In the genomic region with DNA sequence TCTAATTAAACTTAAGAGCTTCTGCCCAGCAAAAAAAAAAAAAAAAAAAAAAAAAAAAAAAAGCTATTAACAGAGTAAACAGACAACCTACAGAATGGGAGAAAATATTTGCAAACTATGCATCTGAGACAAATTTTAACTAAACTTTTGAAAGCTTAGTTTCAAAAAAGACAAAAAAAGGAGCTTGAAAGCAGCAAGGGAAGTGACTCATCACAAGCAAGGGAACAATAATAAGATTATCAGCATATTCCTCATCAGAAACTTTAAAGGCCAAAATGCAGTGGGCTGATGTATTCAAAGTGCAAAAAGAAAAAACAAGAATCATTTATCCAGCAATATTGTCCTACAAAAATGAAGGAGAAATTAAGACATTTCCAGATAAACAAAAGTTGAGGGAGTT, we compare ENCODE assay signal across 1 cellular context.
TF ChIP-seq lines count a peak whose summit lies in the region.

No MANE protein-coding gene starts in this region.

TF ChIP-seq in HepG2, 621 proteins besides CTCF, POLR2A, EP300 and RAD21 (continued from another document):
- TF ChIP-seq NR2F6 (IDR thresholded peaks at IDR 0.05) (no peak), NR2F6 (CRISPR knock-in tag; IDR thresholded peaks at IDR 0.05) (no peak), ZNF12 (CRISPR knock-in tag; IDR thresholded peaks at IDR 0.05) (no peak), ZXDC (CRISPR knock-in tag; IDR thresholded peaks at IDR 0.05) (no peak), ZNF121 (CRISPR knock-in tag; IDR thresholded peaks at IDR 0.05) (no peak), ZNF704 (CRISPR knock-in tag; IDR thresholded peaks at IDR 0.05; ENCODE audit: borderline replicate concordance) (no peak), CENPX (CRISPR knock-in tag; IDR thresholded peaks at IDR 0.05) (no peak), HNRNPUL1 (IDR thresholded peaks at IDR 0.05; ENCODE audit: low read depth, low read length) (no peak), ZNF333 (CRISPR knock-in tag; IDR thresholded peaks at IDR 0.05; ENCODE audit: borderline replicate concordance) (no peak), ZNF770 (CRISPR knock-in tag; IDR thresholded peaks at IDR 0.05) (no peak), ZBTB4 (CRISPR knock-in tag; IDR thresholded peaks at IDR 0.05; ENCODE audit: borderline replicate concordance) (no peak), ZFP62 (CRISPR knock-in tag; IDR thresholded peaks at IDR 0.05) (no peak), MTA3 (CRISPR knock-in tag; IDR thresholded peaks at IDR 0.05) (no peak), ZNF331 (CRISPR knock-in tag; IDR thresholded peaks at IDR 0.05) (no peak), PHF21A (CRISPR knock-in tag; IDR thresholded peaks at IDR 0.05) (no peak), SYNCRIP (IDR thresholded peaks at IDR 0.05; ENCODE audit: insufficient read depth, low read depth, low read length) (no peak)
- TF ChIP-seq, protein P1, sequence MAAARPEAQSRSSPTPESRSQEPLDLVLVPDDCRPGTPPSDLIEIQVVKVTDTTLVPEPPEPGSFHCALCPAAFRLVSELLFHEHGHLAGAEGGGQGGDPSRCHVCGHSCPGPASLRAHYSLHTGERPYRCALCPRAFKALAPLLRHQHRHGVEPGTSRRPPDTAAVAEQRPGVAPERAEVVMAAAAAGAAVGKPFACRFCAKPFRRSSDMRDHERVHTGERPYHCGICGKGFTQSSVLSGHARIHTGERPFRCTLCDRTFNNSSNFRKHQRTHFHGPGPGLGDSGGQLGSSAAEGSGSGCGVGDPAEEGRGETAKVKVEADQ (CRISPR knock-in tag; IDR thresholded peaks at IDR 0.05; ENCODE audit: borderline replicate concordance), result no peak
- TF ChIP-seq, protein P2, sequence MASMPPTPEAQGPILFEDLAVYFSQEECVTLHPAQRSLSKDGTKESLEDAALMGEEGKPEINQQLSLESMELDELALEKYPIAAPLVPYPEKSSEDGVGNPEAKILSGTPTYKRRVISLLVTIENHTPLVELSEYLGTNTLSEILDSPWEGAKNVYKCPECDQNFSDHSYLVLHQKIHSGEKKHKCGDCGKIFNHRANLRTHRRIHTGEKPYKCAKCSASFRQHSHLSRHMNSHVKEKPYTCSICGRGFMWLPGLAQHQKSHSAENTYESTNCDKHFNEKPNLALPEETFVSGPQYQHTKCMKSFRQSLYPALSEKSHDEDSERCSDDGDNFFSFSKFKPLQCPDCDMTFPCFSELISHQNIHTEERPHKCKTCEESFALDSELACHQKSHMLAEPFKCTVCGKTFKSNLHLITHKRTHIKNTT (CRISPR knock-in tag; IDR thresholded peaks at IDR 0.05), result no peak
- TF ChIP-seq, protein P3, sequence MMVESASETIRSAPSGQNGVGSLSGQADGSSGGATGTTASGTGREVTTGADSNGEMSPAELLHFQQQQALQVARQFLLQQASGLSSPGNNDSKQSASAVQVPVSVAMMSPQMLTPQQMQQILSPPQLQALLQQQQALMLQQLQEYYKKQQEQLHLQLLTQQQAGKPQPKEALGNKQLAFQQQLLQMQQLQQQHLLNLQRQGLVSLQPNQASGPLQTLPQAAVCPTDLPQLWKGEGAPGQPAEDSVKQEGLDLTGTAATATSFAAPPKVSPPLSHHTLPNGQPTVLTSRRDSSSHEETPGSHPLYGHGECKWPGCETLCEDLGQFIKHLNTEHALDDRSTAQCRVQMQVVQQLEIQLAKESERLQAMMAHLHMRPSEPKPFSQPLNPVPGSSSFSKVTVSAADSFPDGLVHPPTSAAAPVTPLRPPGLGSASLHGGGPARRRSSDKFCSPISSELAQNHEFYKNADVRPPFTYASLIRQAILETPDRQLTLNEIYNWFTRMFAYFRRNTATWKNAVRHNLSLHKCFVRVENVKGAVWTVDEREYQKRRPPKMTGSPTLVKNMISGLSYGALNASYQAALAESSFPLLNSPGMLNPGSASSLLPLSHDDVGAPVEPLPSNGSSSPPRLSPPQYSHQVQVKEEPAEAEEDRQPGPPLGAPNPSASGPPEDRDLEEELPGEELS (CRISPR knock-in tag; IDR thresholded peaks at IDR 0.05), result no peak
